Comparison of ENCODE assay signal across 9 cellular contexts in genomic region chr12:57738661-57739237, GRCh38. TPM values are rescaled to one million over a fixed set of nuclear protein-coding genes. Genes with fewer than 3 reads are reported as not detected.
DNase-seq lines count a peak whose midpoint lies in the region; ATAC-seq and TF ChIP-seq lines count a peak whose summit lies in the region.
"Had no signal": no experiment of that assay in that cellular context is flagged by ENCODE, and none has a peak within 500 bp of the region (broad histone marks: within the 10 kb centered on the region; RNA-seq: fewer than 3 reads in every experiment).

AGAP2 (minus strand) TSS chr12:57738742; CDS start chr12:57738246, 496 bp downstream.

- no peak within 1 kb of the TSS for H3K9ac ChIP-seq in HUES6 (ENCODE audit: low read length)

- H3K27ac ChIP-seq in AG04450 (ENCODE audit: low read depth, low read length) = no peak within 1 kb of the TSS
- H3K27ac ChIP-seq in HUES6 (ENCODE audit: low read depth, low read length) = no peak within 1 kb of the TSS
- H3K27ac ChIP-seq in mesodermal cell (ENCODE audit: low read depth, low read length, severe bottlenecking) = no peak within 1 kb of the TSS
- H3K27ac ChIP-seq: epithelial cell of prostate had no signal

- 2% methylated on average over 23 of the region's 36 CpGs; no CpG with 5 or more reads in 1 of the 2 experiments for WGBS in mesodermal cell (ENCODE audit: insufficient coverage in 2 of 2), 2 experiments

- H3K27me3 ChIP-seq in AG04450 (ENCODE audit: control insufficient read depth, insufficient read depth, low read length) (peaks cover 82% of the 10 kb centered on the region), HUES6 (ENCODE audit: control insufficient read depth, insufficient read depth, low read length) (peaks cover 95% of the 10 kb centered on the region)

- H3K9me3 ChIP-seq in AG04450 (ENCODE audit: control insufficient read depth, insufficient read depth, low read length) (no peaks in the 10 kb centered on the region; the same call in 1 of the 2 replicates), HUES6 (ENCODE audit: control insufficient read depth, insufficient read depth, low read depth, low read length) (no peaks in the 10 kb centered on the region), mesodermal cell (ENCODE audit: control insufficient read depth, low read length) (no peaks in the 10 kb centered on the region)

- peaks cover 16% of the 10 kb centered on the region for H3K4me1 ChIP-seq in HUES6 (ENCODE audit: control insufficient read depth, insufficient read depth, low read length)
- H3K4me1 ChIP-seq in mesodermal cell (ENCODE audit: control insufficient read depth, insufficient read depth, low read length, poor library complexity, severe bottlenecking) = peaks cover 6% of the 10 kb centered on the region

- no peak for TF ChIP-seq CTCF in AG04450 (IDR thresholded peaks at IDR 0.05; ENCODE audit: low read depth, low read length)
- no peak for TF ChIP-seq CTCF in astrocyte of the cerebellum (IDR thresholded peaks at IDR 0.05; ENCODE audit: low read depth, low read length, missing control alignments)

- CTCF ChIA-PET in AG04450 (lab: Charles Lee) = interaction anchor here (1.0 kb wide), 1 partner anchor 13 kb away, joined by 5 read pairs; no protein-coding TSS in a partner anchor

- peak within 1 kb of the TSS; percentile 7 for H3K4me3 ChIP-seq in AG04450 (ENCODE audit: low read depth, low read length)
- H3K4me3 ChIP-seq in HUES6 (ENCODE audit: low read depth, low read length) = peak within 1 kb of the TSS; percentile 53
- H3K4me3 ChIP-seq in astrocyte of the cerebellum (ENCODE audit: low read depth, low read length) = peak within 1 kb of the TSS; percentile 29
- peak within 1 kb of the TSS; percentile 33 for H3K4me3 ChIP-seq in mesodermal cell (ENCODE audit: extremely low read depth, insufficient read depth, low read length, poor library complexity, severe bottlenecking)

- in situ Hi-C loops in astrocyte of the cerebellum (cut with HindIII; ENCODE audit: low sequenced_read_pairs) = no loop called here

- POLR2A ChIA-PET in AG04450 (lab: Yijun Ruan, JAX) = interaction anchor here (0.5 kb wide), 1 partner anchor 119 kb away, joined by 7 read pairs; no protein-coding TSS in a partner anchor

- DNase-seq in AG04450 (ENCODE audit: low read depth, low spot score) = no peak
- no peak for DNase-seq in astrocyte of the cerebellum (ENCODE audit: low read depth)
- no peak for DNase-seq in GM19240 (ENCODE audit: insufficient read length, low spot score)
- no peak for DNase-seq in effector CD8-positive, alpha-beta T cell (lab: John Stamatoyannopoulos, UW)

- H3K36me3 ChIP-seq in HUES6 (ENCODE audit: control insufficient read depth, insufficient read depth, low read length) (no peaks in the 10 kb centered on the region), mesodermal cell (ENCODE audit: control insufficient read depth, insufficient read depth, low read length) (no peaks in the 10 kb centered on the region)

- ATAC-seq in GM18909 (IDR thresholded peaks at IDR 0.05; ENCODE audit: poor library complexity, unreplicated experiment) = no peak
- no peak for ATAC-seq in HG03457 (IDR thresholded peaks at IDR 0.05; ENCODE audit: unreplicated experiment)

RNA-seq across cellular contexts. Expression of gene AGAP2, which starts in this region (rescaled TPM):
- 0.02 and 0.06 TPM in 2 replicates for polyA plus RNA-seq in AG04450 (2011; rRNA removed)
- 0.22 and 0.37 TPM in 2 replicates for polyA minus RNA-seq in AG04450 (2011; rRNA and poly(A)+ RNA removed)
- polyA plus RNA-seq in mesodermal cell (2013, experiment 1 of 2) = 1.8 TPM
- polyA plus RNA-seq in mesodermal cell (2013, experiment 2 of 2) = 1.6 TPM
